16 cellular contexts compared by ENCODE assay signal in genomic region chr2:171307560-171307959, GRCh38.
DNase-seq lines count a peak whose midpoint lies in the region; ATAC-seq, FAIRE-seq and TF ChIP-seq lines count a peak whose summit lies in the region.
"Had no signal": no experiment of that assay in that cellular context is flagged by ENCODE, and none has a peak within 500 bp of the region (broad histone marks: within the 10 kb centered on the region; RNA-seq: fewer than 3 reads in every experiment).

No MANE protein-coding gene starts in this region.

- peak overlapping the region; percentile 75 for H3K27ac ChIP-seq in OCI-LY7 (ENCODE audit: low read depth, low read length, poor library complexity, severe bottlenecking)
- H3K27ac ChIP-seq: prostate gland, vagina had no signal

- CTCF ChIA-PET in OCI-LY7 (lab: Charles Lee; ENCODE audit: unreplicated experiment), result interaction anchor here (0.6 kb wide), 1 partner anchor 24 kb away, joined by 3 read pairs; no protein-coding TSS in a partner anchor

- H3K9me3 Mint-ChIP-seq in T-helper 2 cell treated with Interferon-gamma antibody and Interleukin-4, amounts not matched to agents 5 μg/mL and 100 μg/mL, for 36 hours, result peaks cover 16% of the 10 kb centered on the region

- POLR2A ChIA-PET in OCI-LY7 (lab: Charles Lee), result interaction anchor here (1.0 to 2.0 kb wide), 8 partner anchors 9 to 144 kb away, joined by 3 to 9 read pairs (median 3); no protein-coding TSS in a partner anchor

- H3K36me3 Mint-ChIP-seq in T-helper 2 cell treated with Interferon-gamma antibody and Interleukin-4, amounts not matched to agents 5 μg/mL and 100 μg/mL, for 36 hours (ENCODE audit: low read depth), result peaks cover 17% of the 10 kb centered on the region

- no peaks in the 10 kb centered on the region for H3K9me2 ChIP-seq in OCI-LY7 (ENCODE audit: insufficient read depth, low read length)

- H3K4me1 ChIP-seq in OCI-LY7 (ENCODE audit: insufficient read depth, low read length, poor library complexity, severe bottlenecking), result peaks cover 33% of the 10 kb centered on the region
- H3K4me1 ChIP-seq: prostate gland, vagina had no signal

- intact Hi-C loops in OCI-LY7 (cut with micrococcal nuclease; ENCODE audit: unreplicated experiment), result no loop called here

- no peak overlapping the region for H3K4me3 Mint-ChIP-seq in T-helper 2 cell treated with Interferon-gamma antibody and Interleukin-4, amounts not matched to agents 5 μg/mL and 100 μg/mL, for 36 hours

- no peak overlapping the region for H3K27ac Mint-ChIP-seq in T-helper 2 cell treated with Interferon-gamma antibody and Interleukin-4, amounts not matched to agents 5 μg/mL and 100 μg/mL, for 36 hours

- no peaks in the 10 kb centered on the region for H4K20me1 ChIP-seq in OCI-LY7 (ENCODE audit: insufficient read depth, low read length)

- H3K36me3 ChIP-seq in OCI-LY7 (ENCODE audit: insufficient read depth, low read length), result peaks cover 24% of the 10 kb centered on the region
- H3K36me3 ChIP-seq: prostate gland, vagina had no signal

- DNase-seq in GM12892 (ENCODE audit: insufficient read length) (no peak), GM20000 (ENCODE audit: low spot score) (peak; percentile 32), OCI-LY7 (ENCODE audit: low spot score) (peak; percentile 76), left lobe of liver (ENCODE audit: low spot score) (no peak)
- DNase-seq in T-helper 2 cell treated with Interferon-gamma antibody and Interleukin-4, amounts not matched to agents 5 μg/mL and 100 μg/mL, for 36 hours (ENCODE audit: low spot score), result no peak
- DNase-seq: activated naive CD4-positive, alpha-beta T cell treated with anti-CD3 and anti-CD28 coated beads, Interleukin-2, amount 50 U/mL, for 16 hours; caudate nucleus; glutamatergic neuron; H7; kidney glomerular epithelial cell; RPMI8226 had no signal

- peak; percentile 89 for FAIRE-seq in GM12892 (lab: Jason Lieb, UNC)

- peak overlapping the region; percentile 54 for H3K4me2 ChIP-seq in OCI-LY7 (ENCODE audit: low read length)

- TF ChIP-seq CTCF in GM20000 (IDR thresholded peaks at IDR 0.05; ENCODE audit: extremely low read depth, missing control alignments), result no peak
- TF ChIP-seq CTCF in OCI-LY7 (conservative IDR thresholded peaks at IDR 0.05; ENCODE audit: low read length), result no peak

- peaks cover 31% of the 10 kb centered on the region for H3K9me3 ChIP-seq in OCI-LY7 (ENCODE audit: low read length)
- H3K9me3 ChIP-seq: prostate gland had no signal

- no peaks in the 10 kb centered on the region for H3K79me2 ChIP-seq in OCI-LY7 (ENCODE audit: insufficient read depth, low read depth, low read length)

- H3K4me1 Mint-ChIP-seq in T-helper 2 cell treated with Interferon-gamma antibody and Interleukin-4, amounts not matched to agents 5 μg/mL and 100 μg/mL, for 36 hours (ENCODE audit: low read depth), result no peaks in the 10 kb centered on the region

- peak overlapping the region; percentile 15 for H3K4me3 ChIP-seq in OCI-LY7 (ENCODE audit: low read depth, low read length, poor library complexity, severe bottlenecking)
- H3K4me3 ChIP-seq: prostate gland, vagina had no signal

- TF ChIP-seq POLR2A in GM12892 (IDR thresholded peaks at IDR 0.05; ENCODE audit: low read depth, low read length), result no peak

- no TSS peak for BruUV-seq in OCI-LY7 (replicated peaks; lab: Mats Ljungman, UMichigan)

- H3K27me3 Mint-ChIP-seq in T-helper 2 cell treated with Interferon-gamma antibody and Interleukin-4, amounts not matched to agents 5 μg/mL and 100 μg/mL, for 36 hours (ENCODE audit: low read depth), result no peaks in the 10 kb centered on the region

- peak overlapping the region; percentile 60; the same call in 1 of the 2 replicates for H2AFZ ChIP-seq in OCI-LY7 (ENCODE audit: low read length)

- ATAC-seq in HG03039 (IDR thresholded peaks at IDR 0.05; ENCODE audit: unreplicated experiment), result peak; percentile 51
- ATAC-seq in left lobe of liver, result no peak
- ATAC-seq in GM21360 (IDR thresholded peaks at IDR 0.05; ENCODE audit: unreplicated experiment), result no peak
- ATAC-seq in GM21717 (IDR thresholded peaks at IDR 0.05; ENCODE audit: unreplicated experiment), result no peak

Comparison
In these comparisons a context has a peak if more than half of its experiments do, and no peak if none do; other contexts are left out.
1. DNase-seq: peak in GM20000 (single experiment) and OCI-LY7 (single experiment); none in GM12892 (single experiment), left lobe of liver (single experiment) and T-helper 2 cell treated with Interferon-gamma antibody and Interleukin-4, amounts not matched to agents 5 μg/mL and 100 μg/mL, for 36 hours (single experiment).